In the genomic region with DNA sequence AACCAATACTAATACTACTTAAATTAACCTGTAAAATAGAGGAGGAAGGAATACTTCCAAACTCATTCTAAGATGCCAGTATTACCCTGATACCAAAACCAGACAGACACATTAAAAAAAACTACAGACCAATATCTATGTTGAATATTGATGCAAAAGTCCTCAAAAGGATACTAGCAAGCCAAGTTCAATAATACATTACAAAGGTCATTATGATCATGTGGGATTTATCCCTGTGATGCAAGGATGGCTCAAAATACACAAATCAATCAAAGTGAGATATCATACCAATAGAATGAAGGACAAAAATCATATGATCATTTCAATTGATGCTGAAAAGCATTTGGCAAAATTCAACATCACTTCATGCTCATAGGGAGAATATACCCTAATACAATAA, we compare ENCODE assay signal across 11 cellular contexts.
"Had no signal": no experiment of that assay in that cellular context is flagged by ENCODE, and none has a peak within 500 bp of the region (broad histone marks: within the 10 kb centered on the region; RNA-seq: fewer than 3 reads in every experiment).

No MANE protein-coding gene starts in this region.

- H3K4me2 ChIP-seq: GM23338 had no signal

- H3K9ac ChIP-seq: GM23248 had no signal

- ATAC-seq: GM23338, HCT116 had no signal

- H3K27ac ChIP-seq: GM23248 had no signal

- DNase-seq: GM23248, GOT3, H7, H9, HCEC 1CT, HFFc6 had no signal

- FAIRE-seq: H1, H54 had no signal

- H3K36me3 ChIP-seq: HAP-1 had no signal

- H2AFZ ChIP-seq: GM23248, GM23338 had no signal

- H3K4me3 ChIP-seq: GM23248, GM23338, HAP-1 had no signal

- H3K4me1 ChIP-seq: HAP-1 had no signal

- H3K9me3 ChIP-seq: HAP-1 had no signal
